In genomic region chr6:105591053-105591452, GRCh38 we compare ENCODE assay signal across 8 cellular contexts.
A peak's percentile ranks its signal among the peaks of the same experiment; 100 is the strongest.
DNase-seq lines count a peak whose midpoint lies in the region; ATAC-seq lines count a peak whose summit lies in the region.

No MANE protein-coding gene starts in this region.

- POLR2A ChIA-PET in T-cell (lab: Charles Lee), result interaction anchor here in 1 of 2 donors (0.5 kb wide), 1 partner anchor 12 kb away, joined by 3 read pairs; no protein-coding TSS in a partner anchor

- H3K9me3 Mint-ChIP-seq in activated CD8-positive, alpha-beta memory T cell treated with anti-CD3 and anti-CD28 coated beads, Interleukin-2, amount 10 ng/mL, durations not matched to agents 7 days and 5 days (ENCODE audit: low read depth), result peaks cover 2% of the 10 kb centered on the region
- H3K9me3 Mint-ChIP-seq in T-cell, result no peaks in the 10 kb centered on the region
- no peaks in the 10 kb centered on the region for H3K9me3 Mint-ChIP-seq in stimulated activated effector memory CD8-positive, alpha-beta T cell treated with anti-CD3 and anti-CD28 coated beads, Interleukin-12 subunit alpha, Interleukin-12 subunit beta, amount 100 ng/mL, for 72 hours

- H3K4me1 Mint-ChIP-seq in activated CD8-positive, alpha-beta memory T cell treated with anti-CD3 and anti-CD28 coated beads, Interleukin-2, amount 10 ng/mL, durations not matched to agents 7 days and 5 days, result peaks cover 72% of the 10 kb centered on the region
- peaks cover 33 to 49% (median 35%) of the 10 kb centered on the region in 3 donors for H3K4me1 Mint-ChIP-seq in T-cell
- peaks cover 75% of the 10 kb centered on the region for H3K4me1 Mint-ChIP-seq in stimulated activated effector memory CD8-positive, alpha-beta T cell treated with anti-CD3 and anti-CD28 coated beads, Interleukin-12 subunit alpha, Interleukin-12 subunit beta, amount 100 ng/mL, for 72 hours

- peak; percentile 56 for DNase-seq in activated CD8-positive, alpha-beta memory T cell treated with anti-CD3 and anti-CD28 coated beads, Interleukin-2, amount 10 ng/mL, durations not matched to agents 7 days and 5 days
- DNase-seq in activated CD8-positive, alpha-beta memory T cell treated with anti-CD3 and anti-CD28 coated beads for 24 hours, result no peak
- no peak for DNase-seq in T-cell
- DNase-seq in stimulated activated effector memory CD8-positive, alpha-beta T cell treated with anti-CD3 and anti-CD28 coated beads, Interleukin-12 subunit alpha, Interleukin-12 subunit beta, amount 100 ng/mL, for 72 hours (ENCODE audit: low spot score in 2 of 2), result no peak
- no peak for DNase-seq in HPDE6-E6E7 (ENCODE audit: extremely low spot score)
- DNase-seq in NCI-H2107 (lab: John Stamatoyannopoulos, UW), result no peak
- DNase-seq in NCI-H2171 (lab: John Stamatoyannopoulos, UW), result no peak

- no peak overlapping the region for H3K4me3 Mint-ChIP-seq in activated CD8-positive, alpha-beta memory T cell treated with anti-CD3 and anti-CD28 coated beads, Interleukin-2, amount 10 ng/mL, durations not matched to agents 7 days and 5 days
- H3K4me3 Mint-ChIP-seq in T-cell, result peak overlapping the region in 1 of 3 donors; percentile 5
- H3K4me3 Mint-ChIP-seq in stimulated activated effector memory CD8-positive, alpha-beta T cell treated with anti-CD3 and anti-CD28 coated beads, Interleukin-12 subunit alpha, Interleukin-12 subunit beta, amount 100 ng/mL, for 72 hours, result peak overlapping the region; percentile 6

- CTCF ChIA-PET in activated CD8-positive, alpha-beta memory T cell treated with anti-CD3 and anti-CD28 coated beads, Interleukin-2, amount 10 ng/mL, durations not matched to agents 7 days and 5 days (lab: Charles Lee), result no interaction called here
- CTCF ChIA-PET in T-cell (lab: Charles Lee), result interaction anchor here in 1 of 2 donors (0.6 kb wide), 1 partner anchor 141 kb away, joined by 3 read pairs; no protein-coding TSS in a partner anchor

- H3K27ac Mint-ChIP-seq in activated CD8-positive, alpha-beta memory T cell treated with anti-CD3 and anti-CD28 coated beads, Interleukin-2, amount 10 ng/mL, durations not matched to agents 7 days and 5 days, result peak overlapping the region; percentile 61
- no peak overlapping the region for H3K27ac Mint-ChIP-seq in T-cell
- peak overlapping the region; percentile 78 for H3K27ac Mint-ChIP-seq in stimulated activated effector memory CD8-positive, alpha-beta T cell treated with anti-CD3 and anti-CD28 coated beads, Interleukin-12 subunit alpha, Interleukin-12 subunit beta, amount 100 ng/mL, for 72 hours

- peak; percentile 83 for ATAC-seq in activated CD8-positive, alpha-beta memory T cell treated with anti-CD3 and anti-CD28 coated beads, Interleukin-2, amount 10 ng/mL, durations not matched to agents 7 days and 5 days
- ATAC-seq in HG03064 (IDR thresholded peaks at IDR 0.05; ENCODE audit: low read depth, unreplicated experiment), result peak; percentile 86
- ATAC-seq in T-cell (replicated peaks in 1 of 4), result peak in 3 of 4 experiments; percentile 37 to 65 (median 43)
- peak; percentile 93 for ATAC-seq in stimulated activated effector memory CD8-positive, alpha-beta T cell treated with anti-CD3 and anti-CD28 coated beads, Interleukin-12 subunit alpha, Interleukin-12 subunit beta, amount 100 ng/mL, for 72 hours

- no peaks in the 10 kb centered on the region for H3K27me3 Mint-ChIP-seq in activated CD8-positive, alpha-beta memory T cell treated with anti-CD3 and anti-CD28 coated beads, Interleukin-2, amount 10 ng/mL, durations not matched to agents 7 days and 5 days
- H3K27me3 Mint-ChIP-seq in T-cell, result peaks cover 0 to 1% of the 10 kb centered on the region in 2 donors

- peaks cover 18% of the 10 kb centered on the region for H3K36me3 Mint-ChIP-seq in activated CD8-positive, alpha-beta memory T cell treated with anti-CD3 and anti-CD28 coated beads, Interleukin-2, amount 10 ng/mL, durations not matched to agents 7 days and 5 days
- H3K36me3 Mint-ChIP-seq in T-cell, result no peaks in the 10 kb centered on the region
- peaks cover 4% of the 10 kb centered on the region for H3K36me3 Mint-ChIP-seq in stimulated activated effector memory CD8-positive, alpha-beta T cell treated with anti-CD3 and anti-CD28 coated beads, Interleukin-12 subunit alpha, Interleukin-12 subunit beta, amount 100 ng/mL, for 72 hours

Comparison
In these comparisons a context has a peak if more than half of its experiments do, and no peak if none do; other contexts are left out.
1. ATAC-seq: peak in every context shown above with its lines; median percentile 93 in stimulated activated effector memory CD8-positive, alpha-beta T cell treated with anti-CD3 and anti-CD28 coated beads, Interleukin-12 subunit alpha, Interleukin-12 subunit beta, amount 100 ng/mL, for 72 hours; 86 in HG03064; 83 in activated CD8-positive, alpha-beta memory T cell treated with anti-CD3 and anti-CD28 coated beads, Interleukin-2, amount 10 ng/mL, durations not matched to agents 7 days and 5 days; 43 in T-cell.
2. H3K27ac Mint-ChIP-seq: peak in activated CD8-positive, alpha-beta memory T cell treated with anti-CD3 and anti-CD28 coated beads, Interleukin-2, amount 10 ng/mL, durations not matched to agents 7 days and 5 days (single experiment) and stimulated activated effector memory CD8-positive, alpha-beta T cell treated with anti-CD3 and anti-CD28 coated beads, Interleukin-12 subunit alpha, Interleukin-12 subunit beta, amount 100 ng/mL, for 72 hours (single experiment); none in T-cell (0 of 2).